In the genomic region with DNA sequence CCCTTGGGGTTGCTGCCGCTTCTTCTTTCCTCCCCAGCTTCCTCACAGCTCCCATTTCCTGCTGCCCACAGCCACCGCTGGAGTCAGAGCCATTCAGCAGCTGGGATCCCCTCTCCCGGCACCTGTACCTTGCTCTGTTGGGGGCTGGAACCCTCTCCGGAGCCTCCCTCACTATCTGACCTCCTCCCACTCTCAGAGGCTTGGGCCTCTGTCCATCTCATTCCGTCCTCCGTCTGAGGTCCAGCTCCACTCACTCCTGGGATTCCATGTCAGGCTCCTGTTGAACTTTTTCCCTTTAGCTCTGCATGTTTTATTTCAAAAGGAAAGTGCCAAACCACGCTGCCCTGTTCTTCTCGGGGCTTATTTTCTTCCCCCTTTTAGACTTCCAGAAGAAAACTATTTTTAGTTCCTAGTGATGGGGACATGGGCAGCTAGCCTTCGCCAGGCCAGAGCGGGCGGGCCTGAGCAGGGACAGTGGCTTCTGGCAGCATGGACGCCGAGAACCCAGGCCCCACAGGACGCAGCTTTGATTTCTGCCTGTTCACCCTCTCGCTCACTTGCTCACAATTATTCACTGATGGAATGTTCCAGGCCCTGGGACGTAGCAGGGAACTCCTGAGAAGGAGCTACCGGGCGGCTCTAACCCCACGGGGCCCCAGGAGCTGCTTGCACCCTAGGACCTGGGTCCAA, we compare ENCODE assay signal across 12 cellular contexts.
DNase-seq lines count a peak whose midpoint lies in the region; ATAC-seq and TF ChIP-seq lines count a peak whose summit lies in the region.
"Had no signal": no experiment of that assay in that cellular context is flagged by ENCODE, and none has a peak within 500 bp of the region (broad histone marks: within the 10 kb centered on the region; RNA-seq: fewer than 3 reads in every experiment).

No MANE protein-coding gene starts in this region.

- no peaks in the 10 kb centered on the region for H3K27me3 ChIP-seq in tibial nerve

- H3K4me1 ChIP-seq in tibial nerve = peaks cover 0 to 34% (median 8%) of the 10 kb centered on the region in 4 donors

- peak overlapping the region; percentile 29 for H3K4me3 ChIP-seq in fibroblast of mammary gland (ENCODE audit: control insufficient read depth, low read depth, low read length)
- peak overlapping the region; percentile 10 to 46 (median 26) for H3K4me3 ChIP-seq in tibial nerve

- DNase-seq in MV-4-11 (lab: John Stamatoyannopoulos, UW) (peak; percentile 29), fibroblast of mammary gland (ENCODE audit: low read depth) (no peak), myocyte (ENCODE audit: low read depth) (peak; percentile 41), tibial nerve (ENCODE audit: low spot score in 2 of 2) (no peak), GM13976 (ENCODE audit: low spot score) (no peak), GM13977 (ENCODE audit: low spot score) (no peak)
- DNase-seq: amniotic stem cell; naive thymus-derived CD4-positive, alpha-beta T cell; NCI-H226 had no signal

- WGBS in tibial nerve, 2 donors = 57 to 65% methylated on average over 19 of the region's 19 CpGs

- TF ChIP-seq EP300 in tibial nerve (IDR thresholded peaks at IDR 0.05) = no peak

- ATAC-seq in GM21786 (IDR thresholded peaks at IDR 0.05; ENCODE audit: unreplicated experiment) (no peak), GM21367 (IDR thresholded peaks at IDR 0.05; ENCODE audit: unreplicated experiment) (no peak)
- ATAC-seq: naive thymus-derived CD4-positive, alpha-beta T cell; Panc1 had no signal

- TF ChIP-seq CTCF in fibroblast of mammary gland (conservative IDR thresholded peaks at IDR 0.05; ENCODE audit: control insufficient read depth, insufficient read depth, low read depth, low read length) = no peak
- no peak for TF ChIP-seq CTCF in tibial nerve (IDR thresholded peaks at IDR 0.05)
- no peak for TF ChIP-seq CTCF in GM13976 (IDR thresholded peaks at IDR 0.05; ENCODE audit: borderline replicate concordance, control extremely low read depth, extremely low read depth, insufficient read depth, missing control alignments)
- no peak for TF ChIP-seq CTCF in GM13977 (IDR thresholded peaks at IDR 0.05; ENCODE audit: extremely low read depth, insufficient read depth, missing control alignments)

- in situ Hi-C loops in GM13976 (cut with MboI; ENCODE audit: low sequenced_read_pairs, unreplicated experiment) = no loop called here
- in situ Hi-C loops in GM13977 (cut with MboI; ENCODE audit: low pct_unique_long_range_greater_than_20kb, low sequenced_read_pairs, unreplicated experiment) = no loop called here

- H3K27ac ChIP-seq in tibial nerve = peak overlapping the region in 3 of 4 donors; percentile 64 to 88 (median 82)

- peaks cover 0 to 71% (median 0%) of the 10 kb centered on the region in 3 donors for H3K36me3 ChIP-seq in tibial nerve

- H3K9me3 ChIP-seq in tibial nerve = no peaks in the 10 kb centered on the region

- peak in 1 of 2 donors; percentile 1 for TF ChIP-seq POLR2A in tibial nerve (IDR thresholded peaks at IDR 0.05)

Comparison
In these comparisons a context has a peak if more than half of its experiments do, and no peak if none do; other contexts are left out.
1. DNase-seq: peak in MV-4-11 (single experiment) and myocyte (single experiment); none in fibroblast of mammary gland (single experiment), tibial nerve (0 of 2), GM13976 (single experiment) and GM13977 (single experiment).